11 cellular contexts compared by ENCODE assay signal in genomic region chr22:36300396-36301212, GRCh38. TPM values are rescaled to one million over a fixed set of nuclear protein-coding genes. Genes with fewer than 3 reads are reported as not detected.
DNase-seq lines count a peak whose midpoint lies in the region; ATAC-seq and TF ChIP-seq lines count a peak whose summit lies in the region.
"Had no signal": no experiment of that assay in that cellular context is flagged by ENCODE, and none has a peak within 500 bp of the region (broad histone marks: within the 10 kb centered on the region; RNA-seq: fewer than 3 reads in every experiment).

No MANE protein-coding gene starts in this region.

- no peak for TF ChIP-seq POLR2A in gastroesophageal sphincter (IDR thresholded peaks at IDR 0.05)

- WGBS in gastroesophageal sphincter (ENCODE audit: low coverage in 1 of 2), 2 donors = 50 to 76% methylated on average over 8 to 9 of the region's 24 CpGs

- H3K4me3 ChIP-seq in gastroesophageal sphincter (no peak overlapping the region), upper lobe of right lung (no peak overlapping the region)
- H3K4me3 ChIP-seq: dorsolateral prefrontal cortex had no signal

- peak overlapping the region in 3 of 4 donors; percentile 84 to 89 (median 87) for H3K27ac ChIP-seq in gastroesophageal sphincter
- H3K27ac ChIP-seq in upper lobe of right lung = peak overlapping the region; percentile 11

- peak overlapping the region; percentile 91 for H3K27ac Mint-ChIP-seq in activated T-cell treated with anti-CD3 and anti-CD28 coated beads, Interleukin-2, amount 50 U/mL, for 72 hours
- H3K27ac Mint-ChIP-seq in T-helper 17 cell = peak overlapping the region; percentile 92

- TF ChIP-seq CTCF in gastroesophageal sphincter (IDR thresholded peaks at IDR 0.05) (no peak), upper lobe of right lung (IDR thresholded peaks at IDR 0.05) (no peak)

- peaks cover 8% of the 10 kb centered on the region for H3K4me1 Mint-ChIP-seq in activated T-cell treated with anti-CD3 and anti-CD28 coated beads, Interleukin-2, amount 50 U/mL, for 72 hours (ENCODE audit: low read depth)
- peaks cover 20% of the 10 kb centered on the region for H3K4me1 Mint-ChIP-seq in T-helper 17 cell
- H3K4me1 Mint-ChIP-seq: neural crest cell had no signal

- no peaks in the 10 kb centered on the region for H3K9me3 Mint-ChIP-seq in activated T-cell treated with anti-CD3 and anti-CD28 coated beads, Interleukin-2, amount 50 U/mL, for 72 hours
- H3K9me3 Mint-ChIP-seq: neural crest cell had no signal

- H3K27me3 Mint-ChIP-seq in activated T-cell treated with anti-CD3 and anti-CD28 coated beads, Interleukin-2, amount 50 U/mL, for 72 hours (ENCODE audit: low read depth) = no peaks in the 10 kb centered on the region
- H3K27me3 Mint-ChIP-seq in T-helper 17 cell = no peaks in the 10 kb centered on the region

- H3K27me3 ChIP-seq in gastroesophageal sphincter (no peaks in the 10 kb centered on the region), upper lobe of right lung (no peaks in the 10 kb centered on the region)
- H3K27me3 ChIP-seq: dorsolateral prefrontal cortex had no signal

- H3K9me3 ChIP-seq in T-helper 17 cell (ENCODE audit: control insufficient read depth, low read length, poor library complexity, severe bottlenecking) (no peaks in the 10 kb centered on the region), gastroesophageal sphincter (no peaks in the 10 kb centered on the region), upper lobe of right lung (no peaks in the 10 kb centered on the region)

- H3K36me3 Mint-ChIP-seq in activated T-cell treated with anti-CD3 and anti-CD28 coated beads, Interleukin-2, amount 50 U/mL, for 72 hours (ENCODE audit: insufficient read depth in 2 of 2) = peaks cover 17 to 43% of the 10 kb centered on the region in 2 donors
- H3K36me3 Mint-ChIP-seq in T-helper 17 cell (ENCODE audit: low read depth) = peaks cover 10% of the 10 kb centered on the region

- no peak for DNase-seq in activated T-cell treated with anti-CD3 and anti-CD28 coated beads, Interleukin-2, amount 50 U/mL, for 72 hours
- no peak for DNase-seq in activated T-cell treated with anti-CD3 and anti-CD28 coated beads, Interleukin-2, amount 50 U/mL, for 48 hours
- no peak for DNase-seq in T-helper 17 cell
- DNase-seq in upper lobe of right lung = peak; percentile 55
- no peak for DNase-seq in NCI-H510A (lab: John Stamatoyannopoulos, UW)
- DNase-seq: NCI-H1048 had no signal

- H3K36me3 ChIP-seq in gastroesophageal sphincter (peaks cover 0 to 100% of the 10 kb centered on the region in 2 donors), upper lobe of right lung (peaks cover 100% of the 10 kb centered on the region)

- H3K4me1 ChIP-seq in gastroesophageal sphincter (peaks cover 0 to 41% (median 12%) of the 10 kb centered on the region in 3 donors), upper lobe of right lung (no peaks in the 10 kb centered on the region)

- no peak for TF ChIP-seq EP300 in gastroesophageal sphincter (IDR thresholded peaks at IDR 0.05)

- H3K4me3 Mint-ChIP-seq in activated T-cell treated with anti-CD3 and anti-CD28 coated beads, Interleukin-2, amount 50 U/mL, for 72 hours = no peak overlapping the region
- H3K4me3 Mint-ChIP-seq in T-helper 17 cell = no peak overlapping the region
- H3K4me3 Mint-ChIP-seq: neural crest cell had no signal

- intact Hi-C loops in upper lobe of right lung (cut with DNase I) = loop anchor here (5.0 kb wide), 1 partner anchor 167 kb away; no protein-coding TSS in a partner anchor

- no peak for ATAC-seq in activated T-cell treated with anti-CD3 and anti-CD28 coated beads, Interleukin-2, amount 50 U/mL, for 72 hours (replicated peaks in 1 of 2)
- ATAC-seq in T-helper 17 cell (no peak), gastroesophageal sphincter (no peak), upper lobe of right lung (no peak), HG03135 (IDR thresholded peaks at IDR 0.05; ENCODE audit: unreplicated experiment) (no peak), HG02763 (IDR thresholded peaks at IDR 0.05; ENCODE audit: unreplicated experiment) (no peak)

RNA-seq across cellular contexts. Expression of gene APOL1, which starts 47.7 kb away (rescaled TPM):
- total RNA-seq in activated T-cell treated with anti-CD3 and anti-CD28 coated beads, Interleukin-2, amount 50 U/mL, for 72 hours = 10 to 100 TPM; 32.7 to 44.5 TPM
- 10 to 100 TPM; 12.5 to 15.0 TPM for total RNA-seq in T-helper 17 cell
- 10 to 100 TPM in 3 of 4 donors, 1 to 10 TPM in 1; 10.0 to 53.7 (median 26.0) TPM for total RNA-seq in gastroesophageal sphincter
- total RNA-seq in upper lobe of right lung = 92.8 TPM
- total RNA-seq: neural crest cell had no signal
